In genomic region chr20:50186151-50186885, GRCh38 we compare ENCODE assay signal across 8 cellular contexts. TPM values are rescaled to one million over a fixed set of nuclear protein-coding genes. Genes with fewer than 3 reads are reported as not detected.
A peak's percentile ranks its signal among the peaks of the same experiment; 100 is the strongest.
DNase-seq lines count a peak whose midpoint lies in the region; ATAC-seq and TF ChIP-seq lines count a peak whose summit lies in the region.

No MANE protein-coding gene starts in this region.

- H3K4me1 ChIP-seq in body of pancreas = peaks cover 14% of the 10 kb centered on the region

- ATAC-seq in body of pancreas (peak; percentile 28), GM21360 (IDR thresholded peaks at IDR 0.05; ENCODE audit: unreplicated experiment) (no peak)

- no peak overlapping the region for H3K27ac ChIP-seq in body of pancreas

- 12 to 13% methylated on average over 16 of the region's 16 CpGs for WGBS in body of pancreas, 2 donors

- peak; percentile 93 to 98 (median 97) for TF ChIP-seq CTCF in body of pancreas (IDR thresholded peaks at IDR 0.05)

- H3K4me3 ChIP-seq in body of pancreas = no peak overlapping the region

- DNase-seq in SIG-M5 treated with dmso at 0.1 percent for 504 hours (lab: John Stamatoyannopoulos, UW; ENCODE audit: unreplicated experiment) (peak; percentile 88), SIG-M5 (lab: John Stamatoyannopoulos, UW) (no peak), NCI-H2107 treated with DMSO at 0.1 percent for 48 hours (lab: John Stamatoyannopoulos, UW; ENCODE audit: unreplicated experiment) (peak; percentile 79), UCSD-AML1 (lab: John Stamatoyannopoulos, UW; ENCODE audit: unreplicated experiment) (peak; percentile 83), body of pancreas (peak; percentile 94 to 99 (median 96)), iPS-NIHi11 (ENCODE audit: low spot score) (peak; percentile 77)
- DNase-seq in stimulated activated CD4-positive, alpha-beta T cell treated with anti-CD3 and anti-CD28 coated beads, Interleukin-12 subunit alpha, Interleukin-12 subunit beta, amount 100 ng/mL, for 48 hours (ENCODE audit: low read depth in 2 of 3, low spot score in 1 of 3) = peak; percentile 84 to 98 (median 86)

- TF ChIP-seq POLR2A in body of pancreas (IDR thresholded peaks at IDR 0.05) = no peak

- H3K36me3 ChIP-seq in body of pancreas (replicated peaks in 1 of 2; ENCODE audit: insufficient read depth in 1 of 2, low read depth in 2 of 2) = no peaks in the 10 kb centered on the region

- intact Hi-C loops in body of pancreas (cut with DNase I) = loop anchor here (5.0 kb wide), 2 partner anchors 276 to 391 kb away; no protein-coding TSS in a partner anchor

- no peaks in the 10 kb centered on the region for H3K9me3 ChIP-seq in body of pancreas

- no peaks in the 10 kb centered on the region for H3K27me3 ChIP-seq in body of pancreas

RNA-seq across cellular contexts. Expression of gene CEBPB, which starts 4.3 kb away (rescaled TPM):
- 100 to 1,000 TPM in 1 of 2 donors, 10 to 100 TPM in 1; 47.7 to 104 TPM for total RNA-seq in body of pancreas

RNA-seq across cellular contexts. Expression of gene PEDS1, which starts 32.8 kb away (rescaled TPM):
- 1 to 10 TPM; 9.1 to 9.6 TPM for total RNA-seq in body of pancreas
